ENCODE assay signal across 33 cellular contexts in genomic region chr15:39102431-39102830, GRCh38.
"Had no signal": no experiment of that assay in that cellular context is flagged by ENCODE, and none has a peak within 500 bp of the region (broad histone marks: within the 10 kb centered on the region; RNA-seq: fewer than 3 reads in every experiment).

No MANE protein-coding gene starts in this region.

- H3K4me1 Mint-ChIP-seq: activated CD4-positive, alpha-beta T cell treated with anti-CD3 and anti-CD28 coated beads, Interleukin-2, amount 10 ng/mL, durations not matched to agents 24 days and 14 days; activated naive CD8-positive, alpha-beta T cell treated with anti-CD3 and anti-CD28 coated beads for 36 hours; nephron progenitor cell; stimulated activated effector memory CD8-positive, alpha-beta T cell treated with anti-CD3 and anti-CD28 coated beads, Interleukin-12 subunit alpha, Interleukin-12 subunit beta, amount 100 ng/mL, for 72 hours had no signal

- H3K36me3 Mint-ChIP-seq: activated CD4-positive, alpha-beta memory T cell treated with anti-CD3 and anti-CD28 coated beads for 36 hours; activated naive CD8-positive, alpha-beta T cell treated with anti-CD3 and anti-CD28 coated beads for 36 hours; stimulated activated effector memory CD8-positive, alpha-beta T cell treated with anti-CD3 and anti-CD28 coated beads, Interleukin-12 subunit alpha, Interleukin-12 subunit beta, amount 100 ng/mL, for 72 hours; type B pancreatic cell had no signal

- H3K9me3 Mint-ChIP-seq: activated CD4-positive, alpha-beta memory T cell treated with anti-CD3 and anti-CD28 coated beads for 36 hours; activated CD4-positive, alpha-beta T cell treated with anti-CD3 and anti-CD28 coated beads, Interleukin-2, amount 10 ng/mL, durations not matched to agents 24 days and 14 days; activated naive CD4-positive, alpha-beta T cell treated with anti-CD3 and anti-CD28 coated beads for 36 hours; activated T-helper 1 cell treated with anti-CD3 and anti-CD28 coated beads, Interleukin-12 subunit alpha, Interleukin-12 subunit beta, Interleukin-2, Interleukin-4 antibody, amounts not matched to agents 30 ng/mL and 10 ng/mL and 1 ng/mL, durations not matched to agents 14 hours and 24 hours and 36 hours; stimulated activated naive CD8-positive, alpha-beta T cell treated with anti-CD3 and anti-CD28 coated beads, Interleukin-15, Interleukin-2, amounts not matched to agents 100 ng/mL and 50 ng/mL, for 24 hours had no signal

- H3K27me3 Mint-ChIP-seq: dendritic cell treated with granulocyte-macrophage colony-stimulating factor and Interleukin-4, amounts not matched to agents 40 ng/mL and 50 ng/mL, for 4 days; progenitor cell of endocrine pancreas had no signal

- H3K9me3 ChIP-seq: adrenal gland, ascending aorta, esophagus squamous epithelium, left ventricle myocardium inferior, neutrophil, thoracic aorta, uterus had no signal

- DNase-seq: activated CD4-positive, alpha-beta memory T cell treated with anti-CD3 and anti-CD28 coated beads for 36 hours; activated CD4-positive, alpha-beta T cell treated with anti-CD3 and anti-CD28 coated beads, Interleukin-2, amount 10 ng/mL, durations not matched to agents 24 days and 14 days; activated CD4-positive, CD25-positive, alpha-beta regulatory T cell treated with anti-CD3 and anti-CD28 coated beads, Interleukin-2, amount 50 U/mL, for 72 hours; activated CD8-positive, alpha-beta memory T cell treated with anti-CD3 and anti-CD28 coated beads, Interleukin-2, amount 50 U/mL, for 4 hours; activated effector memory CD4-positive, alpha-beta T cell treated with anti-CD3 and anti-CD28 coated beads, Interleukin-2, amount 50 U/mL, for 16 hours; activated naive CD4-positive, alpha-beta T cell treated with anti-CD3 and anti-CD28 coated beads for 36 hours; activated naive CD8-positive, alpha-beta T cell treated with anti-CD3 and anti-CD28 coated beads for 36 hours; activated T-cell treated with anti-CD3 and anti-CD28 coated beads, Interleukin-2, amount 50 U/mL, for 1 hour; adrenal gland; central memory CD4-positive, alpha-beta T cell; effector CD4-positive, alpha-beta T cell; esophagus squamous epithelium; glutamatergic neuron; left ventricle myocardium inferior; nephron progenitor cell; retina; small intestine; stimulated activated CD4-positive, alpha-beta T cell treated with anti-CD3 and anti-CD28 coated beads, Interleukin-4, amount 100 ng/mL, for 24 hours; T-helper 2 cell; uterus had no signal

- H3K27ac Mint-ChIP-seq: activated CD4-positive, alpha-beta memory T cell treated with anti-CD3 and anti-CD28 coated beads for 36 hours; activated CD4-positive, alpha-beta T cell treated with anti-CD3 and anti-CD28 coated beads, Interleukin-2, amount 10 ng/mL, durations not matched to agents 24 days and 14 days; activated naive CD4-positive, alpha-beta T cell treated with anti-CD3 and anti-CD28 coated beads for 36 hours; activated naive CD8-positive, alpha-beta T cell treated with anti-CD3 and anti-CD28 coated beads for 36 hours; activated T-helper 1 cell treated with anti-CD3 and anti-CD28 coated beads, Interleukin-12 subunit alpha, Interleukin-12 subunit beta, Interleukin-2, Interleukin-4 antibody, amounts not matched to agents 30 ng/mL and 10 ng/mL and 1 ng/mL, durations not matched to agents 14 hours and 24 hours and 36 hours; dendritic cell treated with granulocyte-macrophage colony-stimulating factor and Interleukin-4, amounts not matched to agents 40 ng/mL and 50 ng/mL, for 4 days; nephron progenitor cell; progenitor cell of endocrine pancreas; stimulated activated effector memory CD8-positive, alpha-beta T cell treated with anti-CD3 and anti-CD28 coated beads, Interleukin-12 subunit alpha, Interleukin-12 subunit beta, amount 100 ng/mL, for 72 hours; stimulated activated naive CD8-positive, alpha-beta T cell treated with anti-CD3 and anti-CD28 coated beads, Interleukin-15, Interleukin-2, amounts not matched to agents 100 ng/mL and 50 ng/mL, for 24 hours; type B pancreatic cell had no signal

- H3K27ac ChIP-seq: adrenal gland, ascending aorta, epithelial cell of prostate, esophagus squamous epithelium, left ventricle myocardium inferior, neutrophil, thoracic aorta, uterus had no signal

- ATAC-seq: sciatic nerve; stimulated activated effector memory CD8-positive, alpha-beta T cell treated with anti-CD3 and anti-CD28 coated beads, Interleukin-12 subunit alpha, Interleukin-12 subunit beta, amount 100 ng/mL, for 72 hours had no signal

- H3K27me3 ChIP-seq: ascending aorta, esophagus squamous epithelium, uterus had no signal

- H3K36me3 ChIP-seq: adrenal gland, ascending aorta, esophagus squamous epithelium, left ventricle myocardium inferior, neutrophil, thoracic aorta, uterus had no signal

- H3K4me3 Mint-ChIP-seq: activated CD4-positive, alpha-beta memory T cell treated with anti-CD3 and anti-CD28 coated beads for 36 hours; activated CD4-positive, alpha-beta T cell treated with anti-CD3 and anti-CD28 coated beads, Interleukin-2, amount 10 ng/mL, durations not matched to agents 24 days and 14 days; activated naive CD4-positive, alpha-beta T cell treated with anti-CD3 and anti-CD28 coated beads for 36 hours; activated naive CD8-positive, alpha-beta T cell treated with anti-CD3 and anti-CD28 coated beads for 36 hours; activated T-helper 1 cell treated with anti-CD3 and anti-CD28 coated beads, Interleukin-12 subunit alpha, Interleukin-12 subunit beta, Interleukin-2, Interleukin-4 antibody, amounts not matched to agents 30 ng/mL and 10 ng/mL and 1 ng/mL, durations not matched to agents 14 hours and 24 hours and 36 hours; dendritic cell treated with granulocyte-macrophage colony-stimulating factor and Interleukin-4, amounts not matched to agents 40 ng/mL and 50 ng/mL, for 4 days; nephron progenitor cell; stimulated activated effector memory CD8-positive, alpha-beta T cell treated with anti-CD3 and anti-CD28 coated beads, Interleukin-12 subunit alpha, Interleukin-12 subunit beta, amount 100 ng/mL, for 72 hours; stimulated activated naive CD8-positive, alpha-beta T cell treated with anti-CD3 and anti-CD28 coated beads, Interleukin-15, Interleukin-2, amounts not matched to agents 100 ng/mL and 50 ng/mL, for 24 hours; type B pancreatic cell had no signal

- H3K4me1 ChIP-seq: adrenal gland, ascending aorta, esophagus squamous epithelium, uterus had no signal

- H3K4me3 ChIP-seq: adrenal gland, ascending aorta, esophagus squamous epithelium, left ventricle myocardium inferior, thoracic aorta, uterus had no signal

- FAIRE-seq: frontal cortex, islet of Langerhans, small intestine had no signal
